8 cellular contexts compared by ENCODE assay signal in the genomic region with DNA sequence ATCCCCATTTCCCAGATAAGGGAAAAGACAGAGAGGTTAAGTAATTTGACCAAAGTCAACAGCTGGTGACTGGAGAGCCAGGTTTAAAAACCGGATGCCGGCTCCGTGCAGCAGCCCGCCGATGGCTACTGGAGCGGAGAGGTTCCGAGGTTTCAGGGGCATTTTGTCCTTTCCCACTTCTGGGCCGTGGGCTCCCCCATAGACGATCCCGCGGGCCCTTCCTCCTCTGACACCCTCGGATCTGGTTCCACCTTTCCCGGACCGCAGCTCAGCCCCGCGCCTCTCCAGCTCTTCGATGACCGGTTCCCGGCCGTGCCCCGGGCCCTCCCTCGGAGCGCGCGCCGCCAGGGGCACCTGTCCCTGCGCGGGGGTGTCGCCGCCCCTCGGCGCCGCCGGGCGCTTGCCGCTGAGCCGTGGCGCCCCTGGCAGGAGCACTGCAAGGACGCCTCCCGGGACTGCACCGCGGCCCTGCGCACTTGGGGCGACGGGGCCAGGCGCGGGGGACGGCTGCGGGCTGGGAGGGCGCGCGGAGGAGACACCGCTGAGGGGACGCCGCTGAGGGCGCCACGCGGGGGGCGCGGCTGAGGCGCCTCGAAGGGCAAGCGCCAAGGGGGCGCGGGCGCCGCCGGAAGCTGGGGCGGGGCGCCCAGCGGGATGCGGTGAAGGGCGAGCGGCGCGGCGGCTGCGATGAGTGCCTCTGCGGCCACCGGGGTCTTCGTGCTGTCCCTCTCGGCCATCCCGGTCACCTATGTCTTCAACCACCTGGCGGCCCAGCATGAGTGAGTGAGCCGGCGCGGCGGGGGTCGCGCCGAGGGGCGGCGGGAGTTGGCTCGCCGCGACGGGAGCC. TPM values are rescaled to one million over a fixed set of nuclear protein-coding genes. Genes with fewer than 3 reads are reported as not detected.
DNase-seq lines count a peak whose midpoint lies in the region; ATAC-seq and TF ChIP-seq lines count a peak whose summit lies in the region.

A gene (plus strand): TSS at position 652 of the 847 bp plus-strand sequence. CDS start 36 bp downstream, at position 688.

- no peaks in the 10 kb centered on the region for H4K20me1 ChIP-seq in PC-3 (ENCODE audit: low read length)

- no peaks in the 10 kb centered on the region for H3K9me2 ChIP-seq in PC-3 (replicated peaks; ENCODE audit: low read length)

- POLR2A ChIA-PET in AG04449 (lab: Yijun Ruan, JAX) (interaction anchor here (0.7 to 1.0 kb wide), 2 partner anchors 40 to 338 kb away, joined by 3 read pairs; a partner anchor contains a TSS), PC-3 (lab: Charles Lee; ENCODE audit: unreplicated experiment) (no interaction called here)

- H3K36me3 ChIP-seq in PC-3 (ENCODE audit: low read depth, low read length), result no peaks in the 10 kb centered on the region
- H3K36me3 ChIP-seq in colonic mucosa, result no peaks in the 10 kb centered on the region
- no peaks in the 10 kb centered on the region for H3K36me3 ChIP-seq in liver (ENCODE audit: control insufficient read depth in 4 of 4, insufficient read depth in 3 of 4, low read depth in 1 of 4, low read length in 3 of 4)

- no peaks in the 10 kb centered on the region for H3K27me3 ChIP-seq in PC-3 (ENCODE audit: low read length)
- H3K27me3 ChIP-seq in colonic mucosa, result peaks cover 20% of the 10 kb centered on the region
- peaks cover 2 to 8% (median 3%) of the 10 kb centered on the region in 4 donors for H3K27me3 ChIP-seq in liver (ENCODE audit: control insufficient read depth in 4 of 4, insufficient read depth in 4 of 4, low read length in 3 of 4)

- no peaks in the 10 kb centered on the region for H3F3A ChIP-seq in PC-3 (ENCODE audit: low read length, unreplicated experiment)

- CTCF ChIA-PET in AG04449 (lab: Yijun Ruan, JAX), result interaction anchor here (1.2 kb wide), 1 partner anchor 9 kb away, joined by 5 read pairs; no protein-coding TSS in a partner anchor
- CTCF ChIA-PET in PC-3 (lab: Charles Lee), result no interaction called here

- H2AFZ ChIP-seq in PC-3 (ENCODE audit: low read length), result no peak within 1 kb of the TSS

- H3K9ac ChIP-seq in PC-3 (ENCODE audit: low read length), result no peak within 1 kb of the TSS
- peak within 1 kb of the TSS; percentile 21 to 35 for H3K9ac ChIP-seq in colonic mucosa (ENCODE audit: low read depth in 2 of 2, low read length in 2 of 2)
- no peak within 1 kb of the TSS for H3K9ac ChIP-seq in liver (ENCODE audit: low read depth in 1 of 2, low read length in 2 of 2)

- no TSS peak for BruUV-seq in PC-3 (replicated peaks; lab: Mats Ljungman, UMichigan)

- no peak for TF ChIP-seq CTCF in AG04449 (IDR thresholded peaks at IDR 0.05; ENCODE audit: insufficient read depth, low read length, missing control alignments)
- no peak for TF ChIP-seq CTCF in PC-3 (conservative IDR thresholded peaks at IDR 0.05; ENCODE audit: low read depth, low read length)
- TF ChIP-seq CTCF in colonic mucosa (IDR thresholded peaks at IDR 0.05), result no peak
- TF ChIP-seq CTCF in liver (IDR thresholded peaks at IDR 0.05; ENCODE audit: low read depth, low read length, missing input control), result no peak

- H3K4me3 ChIP-seq in AG04449 (ENCODE audit: low read depth, low read length), result peak within 1 kb of the TSS; percentile 56
- no peak within 1 kb of the TSS for H3K4me3 ChIP-seq in PC-3 (ENCODE audit: low read length)
- H3K4me3 ChIP-seq in colonic mucosa, result peak within 1 kb of the TSS; percentile 41
- H3K4me3 ChIP-seq in liver (ENCODE audit: low read depth in 1 of 3, low read length in 3 of 3), result peak within 1 kb of the TSS in 2 of 3 donors; percentile 1 to 54

- intact Hi-C loops in PC-3 (cut with micrococcal nuclease) (no loop called here), colonic mucosa (cut with DNase I) (no loop called here)

- 2% methylated on average over 97 of the region's 97 CpGs for WGBS in liver

- H3K27ac ChIP-seq in PC-3 (ENCODE audit: low read length), result no peak within 1 kb of the TSS
- peak within 1 kb of the TSS; percentile 24 for H3K27ac ChIP-seq in colonic mucosa
- peak within 1 kb of the TSS in 1 of 2 donors; percentile 56 for H3K27ac ChIP-seq in liver (ENCODE audit: low read depth in 1 of 2, low read length in 2 of 2)
- H3K27ac ChIP-seq in temporal lobe (ENCODE audit: low read depth, low read length), result peak within 1 kb of the TSS; percentile 27

- no peaks in the 10 kb centered on the region for H3K79me2 ChIP-seq in PC-3 (ENCODE audit: low read length)

- TF ChIP-seq RAD21 in liver (IDR thresholded peaks at IDR 0.05), result no peak

- DNase-seq in AG04449 (ENCODE audit: low read depth, low spot score) (no peak), PC-3 (no peak), colonic mucosa (no peak), RPMI8226 (no peak), SIG-M5 treated with dmso at 0.1 percent for 504 hours (lab: John Stamatoyannopoulos, UW; ENCODE audit: unreplicated experiment) (no peak)

- H3K9me3 ChIP-seq in PC-3 (ENCODE audit: low read length), result no peaks in the 10 kb centered on the region
- no peaks in the 10 kb centered on the region for H3K9me3 ChIP-seq in colonic mucosa
- H3K9me3 ChIP-seq in liver (ENCODE audit: control insufficient read depth in 4 of 4, low read length in 3 of 4), result no peaks in the 10 kb centered on the region

- H3K4me1 ChIP-seq in PC-3 (ENCODE audit: insufficient read depth, low read length) (no peaks in the 10 kb centered on the region), colonic mucosa (no peaks in the 10 kb centered on the region), liver (ENCODE audit: control insufficient read depth in 4 of 4, insufficient read depth in 4 of 4, low read length in 3 of 4) (peaks cover 3 to 17% (median 5%) of the 10 kb centered on the region in 4 donors)

- ATAC-seq in GM18519 (IDR thresholded peaks at IDR 0.05; ENCODE audit: low FRiP score, unreplicated experiment), result peak; percentile 29
- no peak for ATAC-seq in PC-3

- H3K4me2 ChIP-seq in PC-3 (ENCODE audit: low read length), result peak within 1 kb of the TSS; percentile 22; the same call in 1 of the 2 replicates

TF ChIP-seq in liver, 16 proteins besides CTCF, POLR2A, EP300 and RAD21:
- TF ChIP-seq HNF4G (IDR thresholded peaks at IDR 0.05) (no peak), RXRA (IDR thresholded peaks at IDR 0.05) (no peak)
- TF ChIP-seq, protein P1, sequence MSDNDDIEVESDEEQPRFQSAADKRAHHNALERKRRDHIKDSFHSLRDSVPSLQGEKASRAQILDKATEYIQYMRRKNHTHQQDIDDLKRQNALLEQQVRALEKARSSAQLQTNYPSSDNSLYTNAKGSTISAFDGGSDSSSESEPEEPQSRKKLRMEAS (IDR thresholded peaks at IDR 0.05), result no peak
TF ChIP-seq in liver: peak in this region for 0.

RNA-seq across cellular contexts. Expression of the gene that starts here (rescaled TPM):
- not detected in 2 replicates for total RNA-seq in PC-3 (2014; rRNA removed)
- 1 to 10 TPM in 1 of 2 donors, under 1 TPM in 1; 0.62 to 1.5 TPM for total RNA-seq in colonic mucosa
- 1 to 10 TPM; 1.6 to 2.1 TPM for total RNA-seq in liver
- under 1 TPM; 0.65 to 0.94 TPM for polyA plus RNA-seq in liver
- 27.3 TPM for total RNA-seq in temporal lobe

Comparison
In these comparisons a context has a peak if more than half of its experiments do, and no peak if none do; other contexts are left out.
1. H3K9ac ChIP-seq: peak in colonic mucosa (2 of 2); none in PC-3 (single experiment) and liver (0 of 2).